In the genomic region with DNA sequence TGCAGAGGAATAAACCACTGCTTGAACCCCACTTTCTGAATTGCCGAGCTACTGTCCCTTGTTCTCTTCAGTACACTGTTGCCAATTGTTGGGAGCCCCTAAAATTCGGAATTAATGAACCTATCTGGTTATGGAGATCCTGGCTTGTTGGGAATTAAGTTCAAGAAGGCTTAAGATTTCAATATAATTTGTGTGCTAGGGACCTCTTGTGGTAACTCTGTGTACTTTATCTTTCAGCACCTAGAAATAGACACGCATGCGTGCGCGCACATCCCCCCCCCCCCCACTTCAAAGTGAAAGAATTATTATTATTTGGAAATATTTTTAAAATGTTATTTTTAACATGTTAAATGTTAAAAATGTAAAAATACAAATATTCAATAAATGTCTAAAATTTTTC, we compare ENCODE assay signal across 8 cellular contexts. TPM values are rescaled to one million over a fixed set of nuclear protein-coding genes. Genes with fewer than 3 reads are reported as not detected.
DNase-seq lines count a peak whose midpoint lies in the region; ATAC-seq and TF ChIP-seq lines count a peak whose summit lies in the region.

No MANE protein-coding gene starts in this region.

- H3K9me3 ChIP-seq in NT2/D1 (ENCODE audit: insufficient read depth, low read length) (no peaks in the 10 kb centered on the region), colonic mucosa (no peaks in the 10 kb centered on the region)

- no peaks in the 10 kb centered on the region for H3K36me3 Mint-ChIP-seq in T-helper 2 cell treated with Interferon-gamma antibody and Interleukin-4, amounts not matched to agents 5 μg/mL and 100 μg/mL, for 36 hours (ENCODE audit: low read depth)

- DNase-seq in Ammon's horn (ENCODE audit: low spot score), result peak; percentile 71
- peak; percentile 18 for DNase-seq in GM19240 (ENCODE audit: insufficient read length, low spot score)
- peak; percentile 11 for DNase-seq in NT2/D1 (ENCODE audit: low read depth, low spot score)
- DNase-seq in colonic mucosa, result no peak
- peak; percentile 76 for DNase-seq in medulla oblongata (ENCODE audit: extremely low spot score)
- no peak for DNase-seq in T-helper 2 cell treated with Interferon-gamma antibody and Interleukin-4, amounts not matched to agents 5 μg/mL and 100 μg/mL, for 36 hours (ENCODE audit: low spot score)
- no peak for DNase-seq in activated CD4-positive, alpha-beta T cell treated with anti-CD3 and anti-CD28 coated beads for 48 hours

- no peaks in the 10 kb centered on the region for H3K4me1 ChIP-seq in NT2/D1 (ENCODE audit: insufficient read depth, insufficient read length)
- no peaks in the 10 kb centered on the region for H3K4me1 ChIP-seq in colonic mucosa

- no peaks in the 10 kb centered on the region for H3K27me3 Mint-ChIP-seq in T-helper 2 cell treated with Interferon-gamma antibody and Interleukin-4, amounts not matched to agents 5 μg/mL and 100 μg/mL, for 36 hours (ENCODE audit: low read depth)

- no peak overlapping the region for H3K4me3 Mint-ChIP-seq in T-helper 2 cell treated with Interferon-gamma antibody and Interleukin-4, amounts not matched to agents 5 μg/mL and 100 μg/mL, for 36 hours

- no peaks in the 10 kb centered on the region for H3K4me1 Mint-ChIP-seq in T-helper 2 cell treated with Interferon-gamma antibody and Interleukin-4, amounts not matched to agents 5 μg/mL and 100 μg/mL, for 36 hours (ENCODE audit: low read depth)

- peak; percentile 43 for TF ChIP-seq CTCF in colonic mucosa (IDR thresholded peaks at IDR 0.05)

- H3K9ac ChIP-seq in NT2/D1 (ENCODE audit: insufficient read length, low read depth) (no peak overlapping the region), colonic mucosa (ENCODE audit: low read depth in 2 of 2, low read length in 2 of 2) (no peak overlapping the region)

- H3K9me3 Mint-ChIP-seq in T-helper 2 cell treated with Interferon-gamma antibody and Interleukin-4, amounts not matched to agents 5 μg/mL and 100 μg/mL, for 36 hours, result no peaks in the 10 kb centered on the region

- intact Hi-C loops in colonic mucosa (cut with DNase I), result loop anchor here (5.0 kb wide), 1 partner anchor 247 kb away; no protein-coding TSS in a partner anchor

- ATAC-seq in HG02870 (IDR thresholded peaks at IDR 0.05; ENCODE audit: unreplicated experiment), result no peak

- no peak overlapping the region for H3K27ac ChIP-seq in colonic mucosa

- no peak overlapping the region for H3K27ac Mint-ChIP-seq in T-helper 2 cell treated with Interferon-gamma antibody and Interleukin-4, amounts not matched to agents 5 μg/mL and 100 μg/mL, for 36 hours

- no peak overlapping the region for H3K4me3 ChIP-seq in NT2/D1 (ENCODE audit: insufficient read length, low read depth)
- H3K4me3 ChIP-seq in colonic mucosa, result no peak overlapping the region

- H3K27me3 ChIP-seq in NT2/D1 (ENCODE audit: insufficient read depth, insufficient read length), result no peaks in the 10 kb centered on the region
- H3K27me3 ChIP-seq in colonic mucosa, result no peaks in the 10 kb centered on the region

- H3K36me3 ChIP-seq in NT2/D1 (ENCODE audit: insufficient read depth, insufficient read length, low read length), result no peaks in the 10 kb centered on the region
- no peaks in the 10 kb centered on the region for H3K36me3 ChIP-seq in colonic mucosa

RNA-seq across cellular contexts. Expression of a gene that starts 53.3 kb away (rescaled TPM):
- 1 to 10 TPM; 4.9 to 5.0 TPM for total RNA-seq in colonic mucosa

Comparison
In these comparisons a context has a peak if more than half of its experiments do, and no peak if none do; other contexts are left out.
1. DNase-seq: peak in Ammon's horn (single experiment), GM19240 (single experiment), NT2/D1 (single experiment) and medulla oblongata (single experiment); none in colonic mucosa (single experiment), T-helper 2 cell treated with Interferon-gamma antibody and Interleukin-4, amounts not matched to agents 5 μg/mL and 100 μg/mL, for 36 hours (single experiment) and activated CD4-positive, alpha-beta T cell treated with anti-CD3 and anti-CD28 coated beads for 48 hours (single experiment).